Comparison of ENCODE assay signal across 26 cellular contexts in the genomic region with DNA sequence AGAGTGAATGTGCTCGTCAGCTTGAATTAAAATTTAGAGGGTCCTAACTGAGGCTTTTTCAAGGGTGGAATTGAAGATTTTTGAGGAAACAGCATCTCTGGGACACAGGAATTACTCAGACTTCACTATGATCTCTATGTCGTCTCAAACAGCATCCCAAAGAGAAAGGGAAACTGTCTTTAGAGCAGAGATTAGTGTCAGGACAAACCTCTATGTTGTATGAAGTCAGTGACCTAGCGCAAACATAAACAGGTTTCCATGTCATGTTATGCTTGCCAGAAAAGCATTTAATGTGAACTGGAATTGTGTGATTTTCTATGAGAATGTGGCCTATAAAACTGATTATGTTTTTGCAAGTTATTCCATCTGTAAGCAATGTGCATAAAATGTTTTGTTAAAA.
"Had no signal": no experiment of that assay in that cellular context is flagged by ENCODE, and none has a peak within 500 bp of the region (broad histone marks: within the 10 kb centered on the region; RNA-seq: fewer than 3 reads in every experiment).

No MANE protein-coding gene starts in this region.

- H3K4me1 Mint-ChIP-seq: naive thymus-derived CD4-positive, alpha-beta T cell; stimulated activated naive B cell treated with anti-CD40 and anti-IgM and Interleukin-4, amounts not matched to agents 10 μg/mL and 1 μg/mL and 100 μg/mL, for 72 hours had no signal

- H3K9me3 Mint-ChIP-seq: stimulated activated naive B cell treated with anti-CD40 and anti-IgM and Interleukin-4, amounts not matched to agents 10 μg/mL and 1 μg/mL and 100 μg/mL, for 72 hours had no signal

- H2AFZ ChIP-seq: hepatocyte had no signal

- H3K9me3 ChIP-seq: lower lobe of right lung, mucosa of descending colon, ovary, right atrium auricular region, stomach, testis, thyroid gland, transverse colon, upper lobe of left lung, vagina had no signal

- H3K4me3 Mint-ChIP-seq: naive thymus-derived CD4-positive, alpha-beta T cell; natural killer cell treated with Interleukin-12 subunit alpha and Interleukin-12 subunit beta and Interleukin-15 and Interleukin-18, amount 100 ng/mL, for 72 hours; stimulated activated naive B cell treated with anti-CD40 and anti-IgM and Interleukin-4, amounts not matched to agents 10 μg/mL and 1 μg/mL and 100 μg/mL, for 72 hours had no signal

- H3K36me3 ChIP-seq: lower lobe of right lung, ovary, right atrium auricular region, stomach, thyroid gland, transverse colon, upper lobe of left lung, vagina had no signal

- H3K27me3 ChIP-seq: hepatocyte, ovary, right atrium auricular region, stomach, testis, thyroid gland, transverse colon, upper lobe of left lung, vagina had no signal

- ATAC-seq: left ventricle myocardium superior; lower lobe of right lung; mucosa of descending colon; naive thymus-derived CD4-positive, alpha-beta T cell; natural killer cell treated with Interleukin-12 subunit alpha and Interleukin-12 subunit beta and Interleukin-15 and Interleukin-18, amount 100 ng/mL, for 72 hours; sciatic nerve; stimulated activated naive B cell treated with anti-CD40 and anti-IgM and Interleukin-4, amounts not matched to agents 10 μg/mL and 1 μg/mL and 100 μg/mL, for 72 hours; stimulated activated naive CD8-positive, alpha-beta T cell treated with anti-CD3 and anti-CD28 coated beads, Interleukin-15, Interleukin-2, amounts not matched to agents 100 U/mL and 50 U/mL, for 24 hours had no signal

- H3K4me2 ChIP-seq: hepatocyte had no signal

- H3K36me3 Mint-ChIP-seq: naive thymus-derived CD4-positive, alpha-beta T cell; natural killer cell treated with Interleukin-12 subunit alpha and Interleukin-12 subunit beta and Interleukin-15 and Interleukin-18, amount 100 ng/mL, for 72 hours; stimulated activated naive B cell treated with anti-CD40 and anti-IgM and Interleukin-4, amounts not matched to agents 10 μg/mL and 1 μg/mL and 100 μg/mL, for 72 hours had no signal

- H3K4me3 ChIP-seq: hepatocyte, lower lobe of right lung, mucosa of descending colon, ovary, right atrium auricular region, skin epidermis, stomach, testis, thyroid gland, transverse colon, upper lobe of left lung, vagina had no signal

- H3K4me1 ChIP-seq: lower lobe of right lung, right atrium auricular region, stomach, testis, thyroid gland, transverse colon, upper lobe of left lung, vagina had no signal

- H3K27me3 Mint-ChIP-seq: natural killer cell treated with Interleukin-12 subunit alpha and Interleukin-12 subunit beta and Interleukin-15 and Interleukin-18, amount 100 ng/mL, for 72 hours; progenitor cell of endocrine pancreas; stimulated activated naive B cell treated with anti-CD40 and anti-IgM and Interleukin-4, amounts not matched to agents 10 μg/mL and 1 μg/mL and 100 μg/mL, for 72 hours had no signal

- H3K27ac ChIP-seq: hepatocyte, lower lobe of right lung, ovary, right atrium auricular region, skin epidermis, stomach, testis, thyroid gland, transverse colon, upper lobe of left lung, vagina had no signal

- DNase-seq: islet precursor cell; left ventricle myocardium superior; lower lobe of right lung; mammary epithelial cell; midbrain; mucosa of descending colon; naive thymus-derived CD4-positive, alpha-beta T cell; ovary; stimulated activated CD4-positive, alpha-beta T cell treated with anti-CD3 and anti-CD28 coated beads, Interleukin-12 subunit alpha, Interleukin-12 subunit beta, amount 100 ng/mL, for 4 hours; stimulated activated CD4-positive, alpha-beta T cell treated with anti-CD3 and anti-CD28 coated beads, Interleukin-15, amount 100 ng/mL, for 24 hours; stimulated activated CD4-positive, alpha-beta T cell treated with anti-CD3 and anti-CD28 coated beads, Interleukin-2, amount 100 ng/mL, for 24 hours; stimulated activated CD4-positive, alpha-beta T cell treated with anti-CD3 and anti-CD28 coated beads, Interleukin-4, amount 100 ng/mL, for 1 hour; stimulated activated naive B cell treated with anti-CD40 and anti-IgM and Interleukin-4, amounts not matched to agents 10 μg/mL and 1 μg/mL and 100 μg/mL, for 72 hours; stimulated activated naive CD8-positive, alpha-beta T cell treated with anti-CD3 and anti-CD28 coated beads, Interleukin-15, Interleukin-2, amounts not matched to agents 100 U/mL and 50 U/mL, for 24 hours; stomach; testis; thyroid gland; transverse colon; upper lobe of left lung had no signal

- H3K27ac Mint-ChIP-seq: naive thymus-derived CD4-positive, alpha-beta T cell; natural killer cell treated with Interleukin-12 subunit alpha and Interleukin-12 subunit beta and Interleukin-15 and Interleukin-18, amount 100 ng/mL, for 72 hours; progenitor cell of endocrine pancreas; stimulated activated naive B cell treated with anti-CD40 and anti-IgM and Interleukin-4, amounts not matched to agents 10 μg/mL and 1 μg/mL and 100 μg/mL, for 72 hours had no signal
